18 cellular contexts compared by ENCODE assay signal in genomic region chr5:180704362-180704761, GRCh38. TPM values are rescaled to one million over a fixed set of nuclear protein-coding genes. Genes with fewer than 3 reads are reported as not detected.
DNase-seq lines count a peak whose midpoint lies in the region; ATAC-seq and TF ChIP-seq lines count a peak whose summit lies in the region.
"Had no signal": no experiment of that assay in that cellular context is flagged by ENCODE, and none has a peak within 500 bp of the region (broad histone marks: within the 10 kb centered on the region; RNA-seq: fewer than 3 reads in every experiment).

No MANE protein-coding gene starts in this region.

- ATAC-seq in stimulated activated naive CD8-positive, alpha-beta T cell treated with anti-CD3 and anti-CD28 coated beads, Interleukin-15, Interleukin-2, amounts not matched to agents 100 U/mL and 50 U/mL, for 24 hours: no peak
- ATAC-seq: naive thymus-derived CD8-positive, alpha-beta T cell had no signal

- DNase-seq in EH (ENCODE audit: low read depth): peak; percentile 10
- DNase-seq in LNCaP clone FGC (ENCODE audit: low read depth): peak; percentile 10
- peak; percentile 47 for DNase-seq in SHP77 treated with DMSO at 0.1 percent for 48 hours (lab: John Stamatoyannopoulos, UW)
- DNase-seq in iris pigment epithelial cell (ENCODE audit: low read depth): peak; percentile 35
- no peak for DNase-seq in NAMALWA (ENCODE audit: low spot score)
- DNase-seq in stimulated activated naive CD8-positive, alpha-beta T cell treated with anti-CD3 and anti-CD28 coated beads, Interleukin-15, Interleukin-2, amounts not matched to agents 100 U/mL and 50 U/mL, for 24 hours: no peak
- no peak for DNase-seq in dermis blood vessel endothelial cell
- DNase-seq: activated CD4-positive, alpha-beta T cell treated with anti-CD3 and anti-CD28 coated beads, Interleukin-2, amount 10 ng/mL, durations not matched to agents 24 days and 14 days; activated T-cell treated with anti-CD3 and anti-CD28 coated beads, Interleukin-2, amount 50 U/mL, for 48 hours; C1 segment of cervical spinal cord; left ventricle myocardium inferior; NCI-H1092; NCI-H82; T1000 had no signal

- no peak for TF ChIP-seq CTCF in LNCaP clone FGC (IDR thresholded peaks at IDR 0.05; ENCODE audit: control insufficient read depth, extremely low read depth, insufficient read depth)

- H3K4me3 ChIP-seq in LNCaP clone FGC (ENCODE audit: low read depth, low read length): no peak overlapping the region
- H3K4me3 ChIP-seq: left ventricle myocardium inferior, SJCRH30, suprapubic skin had no signal

RNA-seq across cellular contexts. Expression of gene OR2Y1, which starts 35.5 kb away (rescaled TPM):
- not detected in 2 replicates for total RNA-seq in dermis blood vessel endothelial cell
- total RNA-seq: activated CD4-positive, alpha-beta T cell treated with anti-CD3 and anti-CD28 coated beads, Interleukin-2, amount 10 ng/mL, durations not matched to agents 24 days and 14 days; left ventricle myocardium inferior; naive thymus-derived CD8-positive, alpha-beta T cell; pulmonary artery endothelial cell; SJCRH30; suprapubic skin had no signal

RNA-seq across cellular contexts. Expression of gene FLT4, which starts 55.0 kb away (rescaled TPM):
- 341 and 471 TPM in 2 replicates for total RNA-seq in dermis blood vessel endothelial cell

Comparison
In these comparisons a context has a peak if more than half of its experiments do, and no peak if none do; other contexts are left out.
1. DNase-seq: peak in EH (single experiment), LNCaP clone FGC (single experiment), SHP77 treated with DMSO at 0.1 percent for 48 hours (single experiment) and iris pigment epithelial cell (single experiment); none in NAMALWA (single experiment), stimulated activated naive CD8-positive, alpha-beta T cell treated with anti-CD3 and anti-CD28 coated beads, Interleukin-15, Interleukin-2, amounts not matched to agents 100 U/mL and 50 U/mL, for 24 hours (single experiment) and dermis blood vessel endothelial cell (single experiment).